Comparison of ENCODE assay signal across 12 cellular contexts in the genomic region with DNA sequence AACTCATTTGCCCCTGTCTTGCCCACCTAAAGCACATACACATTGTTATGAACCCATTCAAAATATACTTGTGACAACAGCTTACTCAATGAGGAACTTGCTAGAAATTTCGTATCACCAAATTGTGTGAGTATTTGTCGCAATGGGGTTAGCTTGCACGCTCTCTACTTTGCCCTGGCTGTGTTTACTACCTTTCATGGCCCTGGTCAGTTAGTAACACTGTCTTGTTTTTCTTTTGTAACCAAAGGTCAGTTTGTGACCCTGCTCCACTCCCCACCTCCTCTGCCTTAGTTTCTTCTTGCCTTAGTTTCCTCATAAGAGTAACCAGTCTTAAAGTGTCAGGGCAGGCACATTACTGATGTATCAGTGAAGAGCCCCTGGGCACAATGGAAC.
DNase-seq lines count a peak whose midpoint lies in the region; ATAC-seq, FAIRE-seq and TF ChIP-seq lines count a peak whose summit lies in the region.
"Had no signal": no experiment of that assay in that cellular context is flagged by ENCODE, and none has a peak within 500 bp of the region (broad histone marks: within the 10 kb centered on the region; RNA-seq: fewer than 3 reads in every experiment).

No MANE protein-coding gene starts in this region.

- no peak for TF ChIP-seq CTCF in CD14-positive monocyte (IDR thresholded peaks at IDR 0.05)
- TF ChIP-seq CTCF in Loucy (conservative IDR thresholded peaks at IDR 0.05; ENCODE audit: low read length) = no peak
- TF ChIP-seq CTCF in endothelial cell (IDR thresholded peaks at IDR 0.05; ENCODE audit: unreplicated experiment) = no peak
- no peak for TF ChIP-seq CTCF in osteoblast (IDR thresholded peaks at IDR 0.05; ENCODE audit: extremely low read depth, low read depth, low read length)

- H3K4me3 Mint-ChIP-seq in CD14-positive monocyte (peak overlapping the region in 1 of 2 donors; percentile 59), endothelial cell (ENCODE audit: unreplicated experiment) (no peak overlapping the region)
- no peak overlapping the region for H3K4me3 Mint-ChIP-seq in activated CD4-positive, alpha-beta memory T cell treated with anti-CD3 and anti-CD28 coated beads, Interleukin-2, amount 10 ng/mL, durations not matched to agents 7 days and 5 days
- H3K4me3 Mint-ChIP-seq: activated CD4-positive, alpha-beta T cell treated with anti-CD3 and anti-CD28 coated beads for 36 hours had no signal

- H4K20me1 ChIP-seq in Loucy (ENCODE audit: insufficient read depth, low read length, poor library complexity, severe bottlenecking) (no peaks in the 10 kb centered on the region), osteoblast (ENCODE audit: insufficient read depth, low read length) (no peaks in the 10 kb centered on the region)

- H3F3A ChIP-seq in Loucy (ENCODE audit: low read depth) = no peaks in the 10 kb centered on the region

- H3K79me2 ChIP-seq in Loucy (ENCODE audit: insufficient read depth, low read length) = no peaks in the 10 kb centered on the region
- no peaks in the 10 kb centered on the region for H3K79me2 ChIP-seq in osteoblast (ENCODE audit: insufficient read depth, low read length)

- H2AFZ ChIP-seq in Loucy (ENCODE audit: low read length) (peak overlapping the region; percentile 75), osteoblast (ENCODE audit: low read length) (peak overlapping the region; percentile 28)

- intact Hi-C loops in CD14-positive monocyte (cut with micrococcal nuclease) = no loop called here

- H3K9me3 ChIP-seq in Loucy (ENCODE audit: insufficient read depth, low read depth, low read length) (no peaks in the 10 kb centered on the region), osteoblast (ENCODE audit: low read depth, low read length) (no peaks in the 10 kb centered on the region)
- H3K9me3 ChIP-seq: heart right ventricle had no signal

- ATAC-seq in HG03039 (IDR thresholded peaks at IDR 0.05; ENCODE audit: unreplicated experiment) = no peak
- ATAC-seq: activated CD4-positive, alpha-beta T cell treated with anti-CD3 and anti-CD28 coated beads for 36 hours had no signal

- no peaks in the 10 kb centered on the region for H3K36me3 ChIP-seq in Loucy (ENCODE audit: insufficient read depth, low read length)
- H3K36me3 ChIP-seq in osteoblast (ENCODE audit: insufficient read depth, low read length) = no peaks in the 10 kb centered on the region
- H3K36me3 ChIP-seq: heart right ventricle had no signal

- H3K9ac ChIP-seq in Loucy (ENCODE audit: low read depth, low read length, poor library complexity, severe bottlenecking) = no peak overlapping the region

- no peaks in the 10 kb centered on the region for H3K9me2 ChIP-seq in Loucy (replicated peaks; ENCODE audit: low read depth, low read length)

- no peak for FAIRE-seq in RCC 7860 (lab: Jason Lieb, UNC)

- H3K4me3 ChIP-seq in Loucy (ENCODE audit: low read length, poor library complexity, severe bottlenecking) = peak overlapping the region; percentile 53
- no peak overlapping the region for H3K4me3 ChIP-seq in osteoblast (ENCODE audit: insufficient read depth, low read length)
- H3K4me3 ChIP-seq: heart right ventricle had no signal

- H3K27me3 Mint-ChIP-seq in CD14-positive monocyte (ENCODE audit: low read depth in 3 of 3) = no peaks in the 10 kb centered on the region
- H3K27me3 Mint-ChIP-seq in endothelial cell (ENCODE audit: unreplicated experiment) = peaks cover 1% of the 10 kb centered on the region
- H3K27me3 Mint-ChIP-seq in activated CD4-positive, alpha-beta memory T cell treated with anti-CD3 and anti-CD28 coated beads, Interleukin-2, amount 10 ng/mL, durations not matched to agents 7 days and 5 days = peaks cover 2% of the 10 kb centered on the region
- H3K27me3 Mint-ChIP-seq: activated CD4-positive, alpha-beta T cell treated with anti-CD3 and anti-CD28 coated beads for 36 hours had no signal

- peaks cover 3 to 5% of the 10 kb centered on the region in 2 donors for H3K36me3 Mint-ChIP-seq in CD14-positive monocyte
- H3K36me3 Mint-ChIP-seq in endothelial cell (ENCODE audit: low read depth, unreplicated experiment) = no peaks in the 10 kb centered on the region
- no peaks in the 10 kb centered on the region for H3K36me3 Mint-ChIP-seq in activated CD4-positive, alpha-beta memory T cell treated with anti-CD3 and anti-CD28 coated beads, Interleukin-2, amount 10 ng/mL, durations not matched to agents 7 days and 5 days (ENCODE audit: low read depth)

- POLR2A ChIA-PET in activated CD4-positive, alpha-beta memory T cell treated with anti-CD3 and anti-CD28 coated beads, Interleukin-2, amount 10 ng/mL, durations not matched to agents 7 days and 5 days (lab: Charles Lee) = no interaction called here

- H3K4me1 Mint-ChIP-seq in CD14-positive monocyte (peaks cover 72% of the 10 kb centered on the region), endothelial cell (ENCODE audit: unreplicated experiment) (peaks cover 33% of the 10 kb centered on the region)
- H3K4me1 Mint-ChIP-seq in activated CD4-positive, alpha-beta memory T cell treated with anti-CD3 and anti-CD28 coated beads, Interleukin-2, amount 10 ng/mL, durations not matched to agents 7 days and 5 days = peaks cover 19% of the 10 kb centered on the region

- H3K27ac Mint-ChIP-seq in CD14-positive monocyte (peak overlapping the region; percentile 92 to 98 (median 94)), endothelial cell (ENCODE audit: unreplicated experiment) (peak overlapping the region; percentile 51)
- no peak overlapping the region for H3K27ac Mint-ChIP-seq in activated CD4-positive, alpha-beta memory T cell treated with anti-CD3 and anti-CD28 coated beads, Interleukin-2, amount 10 ng/mL, durations not matched to agents 7 days and 5 days
- H3K27ac Mint-ChIP-seq: activated CD4-positive, alpha-beta T cell treated with anti-CD3 and anti-CD28 coated beads for 36 hours had no signal

- DNase-seq in CD14-positive monocyte (ENCODE audit: low spot score) (no peak), endothelial cell (ENCODE audit: low spot score) (no peak), osteoblast (ENCODE audit: insufficient read length, low spot score, missing footprints) (no peak), SHP77 treated with DMSO at 0.1 percent for 48 hours (lab: John Stamatoyannopoulos, UW) (no peak), RCC 7860 (ENCODE audit: low spot score) (no peak)
- no peak for DNase-seq in activated CD4-positive, alpha-beta memory T cell treated with anti-CD3 and anti-CD28 coated beads, Interleukin-2, amount 10 ng/mL, durations not matched to agents 7 days and 5 days
- DNase-seq: activated CD4-positive, alpha-beta T cell treated with anti-CD3 and anti-CD28 coated beads for 36 hours; heart right ventricle; midbrain; stimulated activated CD4-positive, alpha-beta T cell treated with anti-CD3 and anti-CD28 coated beads, Interleukin-12 subunit alpha, Interleukin-12 subunit beta, amount 100 ng/mL, for 4 hours had no signal

- H3K27me3 ChIP-seq in Loucy (ENCODE audit: insufficient read depth, low read length, poor library complexity, severe bottlenecking) (no peaks in the 10 kb centered on the region), osteoblast (ENCODE audit: insufficient read depth, low read length) (no peaks in the 10 kb centered on the region)
- H3K27me3 ChIP-seq: heart right ventricle had no signal

- H3K4me2 ChIP-seq in Loucy (ENCODE audit: low read depth, low read length, poor library complexity, severe bottlenecking) (peak overlapping the region; percentile 71), osteoblast (ENCODE audit: insufficient read depth, low read length) (peak overlapping the region; percentile 17)

- H3K9me3 Mint-ChIP-seq in CD14-positive monocyte (peaks cover 0 to 3% (median 0%) of the 10 kb centered on the region in 7 donors), endothelial cell (ENCODE audit: unreplicated experiment) (no peaks in the 10 kb centered on the region)
- no peaks in the 10 kb centered on the region for H3K9me3 Mint-ChIP-seq in activated CD4-positive, alpha-beta memory T cell treated with anti-CD3 and anti-CD28 coated beads, Interleukin-2, amount 10 ng/mL, durations not matched to agents 7 days and 5 days

- peaks cover 31% of the 10 kb centered on the region for H3K4me1 ChIP-seq in Loucy (ENCODE audit: insufficient read depth, low read length, poor library complexity, severe bottlenecking)
- H3K4me1 ChIP-seq in osteoblast (ENCODE audit: insufficient read depth, low read length) = peaks cover 22% of the 10 kb centered on the region

- CTCF ChIA-PET in activated CD4-positive, alpha-beta memory T cell treated with anti-CD3 and anti-CD28 coated beads, Interleukin-2, amount 10 ng/mL, durations not matched to agents 7 days and 5 days (lab: Charles Lee) = no interaction called here

- H3K27ac ChIP-seq in osteoblast (ENCODE audit: low read depth, low read length) = no peak overlapping the region
